15 cellular contexts compared by ENCODE assay signal in genomic region chr15:56598991-56599390, GRCh38.
DNase-seq lines count a peak whose midpoint lies in the region; ATAC-seq and TF ChIP-seq lines count a peak whose summit lies in the region.
"Had no signal": no experiment of that assay in that cellular context is flagged by ENCODE, and none has a peak within 500 bp of the region (broad histone marks: within the 10 kb centered on the region; RNA-seq: fewer than 3 reads in every experiment).

No MANE protein-coding gene starts in this region.

- peaks cover 3% of the 10 kb centered on the region for H3K9me3 ChIP-seq in mammary epithelial cell (replicated peaks; ENCODE audit: insufficient read depth, low read length)

- no peak overlapping the region for H2AFZ ChIP-seq in mammary epithelial cell (ENCODE audit: low read depth, low read length)

- H3K36me3 ChIP-seq in mammary epithelial cell (ENCODE audit: insufficient read depth, low read length): no peaks in the 10 kb centered on the region

- CTCF ChIA-PET in mammary epithelial cell (lab: Charles Lee; ENCODE audit: low non-redundant PET): no interaction called here

- no peak overlapping the region for H3K27ac ChIP-seq in mammary epithelial cell (ENCODE audit: insufficient read depth, low read depth, low read length)
- no peak overlapping the region for H3K27ac ChIP-seq in foreskin keratinocyte

- no TSS peak for BruUV-seq in mammary epithelial cell (replicated peaks; lab: Mats Ljungman, UMichigan)

- H3K79me2 ChIP-seq in mammary epithelial cell (ENCODE audit: insufficient read depth, low read length): no peaks in the 10 kb centered on the region

- no peaks in the 10 kb centered on the region for H4K20me1 ChIP-seq in mammary epithelial cell (ENCODE audit: insufficient read depth, low read length)

- no peaks in the 10 kb centered on the region for H3K4me1 Mint-ChIP-seq in activated CD4-positive, alpha-beta T cell treated with anti-CD3 and anti-CD28 coated beads, Interleukin-2, amount 10 ng/mL, durations not matched to agents 24 days and 14 days
- H3K4me1 Mint-ChIP-seq: activated CD4-positive, alpha-beta T cell treated with anti-CD3 and anti-CD28 coated beads for 36 hours had no signal

- H3K36me3 Mint-ChIP-seq in activated CD4-positive, alpha-beta T cell treated with anti-CD3 and anti-CD28 coated beads, Interleukin-2, amount 10 ng/mL, durations not matched to agents 24 days and 14 days (ENCODE audit: low read depth): no peaks in the 10 kb centered on the region

- H3K4me2 ChIP-seq in mammary epithelial cell (ENCODE audit: insufficient read depth, low read depth, low read length): no peak overlapping the region

- ATAC-seq in foreskin keratinocyte: peak; percentile 82
- no peak for ATAC-seq in HG02610 (IDR thresholded peaks at IDR 0.05; ENCODE audit: unreplicated experiment)
- ATAC-seq: activated CD4-positive, alpha-beta T cell treated with anti-CD3 and anti-CD28 coated beads for 36 hours; HepG2 had no signal

- no peak overlapping the region for H3K4me3 ChIP-seq in mammary epithelial cell (replicated peaks in 1 of 3; ENCODE audit: insufficient read depth in 1 of 3, low read depth in 2 of 3, low read length in 3 of 3)

- DNase-seq in AG09319 (ENCODE audit: extremely low read depth, low read depth) (peak; percentile 27), M059J (ENCODE audit: low read depth) (peak; percentile 52), mammary epithelial cell (peak; percentile 35), foreskin keratinocyte (peak; percentile 26 to 64), COLO668 (lab: John Stamatoyannopoulos, UW; ENCODE audit: unreplicated experiment) (no peak), NCI-H2081 (lab: John Stamatoyannopoulos, UW) (no peak)
- DNase-seq in activated CD4-positive, alpha-beta T cell treated with anti-CD3 and anti-CD28 coated beads, Interleukin-2, amount 10 ng/mL, durations not matched to agents 24 days and 14 days: no peak
- DNase-seq: activated CD4-positive, alpha-beta T cell treated with anti-CD3 and anti-CD28 coated beads for 36 hours; activated naive CD4-positive, alpha-beta T cell; MV-4-11; NCI-H510A treated with DMSO at 0.1 percent for 48 hours; stimulated activated CD4-positive, alpha-beta T cell treated with anti-CD3 and anti-CD28 coated beads, Interleukin-15, amount 100 ng/mL, for 24 hours; stimulated activated naive CD4-positive, alpha-beta T cell treated with Interleukin-2 at 50 U/mL for 16 hours had no signal

- no peak overlapping the region for H3K4me3 Mint-ChIP-seq in activated CD4-positive, alpha-beta T cell treated with anti-CD3 and anti-CD28 coated beads, Interleukin-2, amount 10 ng/mL, durations not matched to agents 24 days and 14 days
- H3K4me3 Mint-ChIP-seq: activated CD4-positive, alpha-beta T cell treated with anti-CD3 and anti-CD28 coated beads for 36 hours had no signal

- peaks cover 3% of the 10 kb centered on the region for H3K4me1 ChIP-seq in mammary epithelial cell (ENCODE audit: insufficient read depth, low read length)
- peaks cover 4% of the 10 kb centered on the region for H3K4me1 ChIP-seq in foreskin keratinocyte

- peaks cover 4% of the 10 kb centered on the region for H3K27me3 Mint-ChIP-seq in activated CD4-positive, alpha-beta T cell treated with anti-CD3 and anti-CD28 coated beads, Interleukin-2, amount 10 ng/mL, durations not matched to agents 24 days and 14 days
- H3K27me3 Mint-ChIP-seq: activated CD4-positive, alpha-beta T cell treated with anti-CD3 and anti-CD28 coated beads for 36 hours had no signal

- 81% methylated on average over 4 of the region's 5 CpGs for WGBS in mammary epithelial cell (ENCODE audit: low coverage, missing lambda C conversion rate)

- H3K9me3 Mint-ChIP-seq in activated CD4-positive, alpha-beta T cell treated with anti-CD3 and anti-CD28 coated beads, Interleukin-2, amount 10 ng/mL, durations not matched to agents 24 days and 14 days: peaks cover 7% of the 10 kb centered on the region

- in situ Hi-C loops in mammary epithelial cell (cut with MboI; ENCODE audit: low sequenced_read_pairs in 2 of 2): no loop called here

- intact Hi-C loops in mammary epithelial cell (cut with micrococcal nuclease): no loop called here
- intact Hi-C loops in activated CD4-positive, alpha-beta T cell treated with anti-CD3 and anti-CD28 coated beads, Interleukin-2, amount 10 ng/mL, durations not matched to agents 24 days and 14 days (cut with micrococcal nuclease): no loop called here

- no peak overlapping the region for H3K9ac ChIP-seq in mammary epithelial cell (ENCODE audit: insufficient read depth, low read length)

- TF ChIP-seq CTCF in AG09319 (IDR thresholded peaks at IDR 0.05; ENCODE audit: low read depth, low read length) (no peak), mammary epithelial cell (conservative IDR thresholded peaks at IDR 0.05 in 1 of 2, IDR thresholded peaks at IDR 0.05 in 1 of 2; ENCODE audit: extremely low read depth in 1 of 2, insufficient read depth in 1 of 2, low read depth in 1 of 2, low read length in 2 of 2) (no peak), foreskin keratinocyte (conservative IDR thresholded peaks at IDR 0.05) (no peak)

- H3K27me3 ChIP-seq in mammary epithelial cell (ENCODE audit: insufficient read depth, low read length) (no peaks in the 10 kb centered on the region), foreskin keratinocyte (no peaks in the 10 kb centered on the region)

- dilution Hi-C loops in mammary epithelial cell (cut with HindIII; ENCODE audit: low sequenced_read_pairs): no loop called here

- H3K27ac Mint-ChIP-seq in activated CD4-positive, alpha-beta T cell treated with anti-CD3 and anti-CD28 coated beads, Interleukin-2, amount 10 ng/mL, durations not matched to agents 24 days and 14 days: no peak overlapping the region
- H3K27ac Mint-ChIP-seq: activated CD4-positive, alpha-beta T cell treated with anti-CD3 and anti-CD28 coated beads for 36 hours had no signal

Comparison
In these comparisons a context has a peak if more than half of its experiments do, and no peak if none do; other contexts are left out.
1. DNase-seq: peak in AG09319 (single experiment), M059J (single experiment), mammary epithelial cell (single experiment) and foreskin keratinocyte (2 of 2); none in COLO668 (single experiment), NCI-H2081 (0 of 2) and activated CD4-positive, alpha-beta T cell treated with anti-CD3 and anti-CD28 coated beads, Interleukin-2, amount 10 ng/mL, durations not matched to agents 24 days and 14 days (single experiment).